ENCODE assay signal across 1 cellular context in genomic region chr4:4881432-4881831, GRCh38.
TF ChIP-seq lines count a peak whose summit lies in the region.

No MANE protein-coding gene starts in this region.

TF ChIP-seq in GM23338, 12 proteins besides CTCF, POLR2A, EP300 and RAD21 (continued from another document):
- TF ChIP-seq ZNF462 (CRISPR knock-in tag; IDR thresholded peaks at IDR 0.05) (no peak), JUNB (IDR thresholded peaks at IDR 0.05; ENCODE audit: unreplicated experiment) (no peak)
